8 cellular contexts compared by ENCODE assay signal in genomic region chr7:36473454-36474282, GRCh38.
DNase-seq lines count a peak whose midpoint lies in the region; ATAC-seq and TF ChIP-seq lines count a peak whose summit lies in the region.

No MANE protein-coding gene starts in this region.

- peaks cover 0 to 3% (median 0%) of the 10 kb centered on the region in 5 donors for H3K27me3 Mint-ChIP-seq in naive thymus-derived CD4-positive, alpha-beta T cell

- peak; percentile 86 for ATAC-seq in Panc1
- peak; percentile 24 for ATAC-seq in naive thymus-derived CD4-positive, alpha-beta T cell
- ATAC-seq in HG03469 (IDR thresholded peaks at IDR 0.05; ENCODE audit: unreplicated experiment), result no peak

- H3K36me3 ChIP-seq in HEK293 (ENCODE audit: control insufficient read depth in 2 of 2, insufficient read depth in 1 of 2, low read length in 2 of 2) (no peaks in the 10 kb centered on the region), Panc1 (ENCODE audit: control insufficient read depth, insufficient read depth, low read length) (no peaks in the 10 kb centered on the region), colonic mucosa (no peaks in the 10 kb centered on the region)
- no peaks in the 10 kb centered on the region for H3K36me3 ChIP-seq in naive thymus-derived CD4-positive, alpha-beta T cell (ENCODE audit: control insufficient read depth in 2 of 3, insufficient read depth in 3 of 3, low read length in 3 of 3)

- BruUV-seq in Panc1 (replicated peaks; lab: Mats Ljungman, UMichigan), result no TSS peak

- no peaks in the 10 kb centered on the region for H3K9me3 ChIP-seq in HEK293 (ENCODE audit: control insufficient read depth, insufficient read depth, low read depth, low read length)
- H3K9me3 ChIP-seq in Panc1 (ENCODE audit: control insufficient read depth, insufficient read depth, low read depth, low read length), result no peaks in the 10 kb centered on the region
- no peaks in the 10 kb centered on the region for H3K9me3 ChIP-seq in colonic mucosa
- H3K9me3 ChIP-seq in naive thymus-derived CD4-positive, alpha-beta T cell (ENCODE audit: control insufficient read depth in 2 of 3, low read length in 3 of 3), result no peaks in the 10 kb centered on the region

- H3K9ac ChIP-seq in colonic mucosa (ENCODE audit: low read depth in 2 of 2, low read length in 2 of 2), result no peak overlapping the region

- CTCF ChIA-PET in HEK293 (lab: Yijun Ruan, JAX), result interaction anchor here (0.6 to 3.2 kb wide), 11 partner anchors 14 to 1941 kb away, joined by 3 to 9 read pairs (median 5); no protein-coding TSS in a partner anchor
- CTCF ChIA-PET in Panc1 (lab: Charles Lee), result interaction anchor here (0.9 to 1.3 kb wide), 2 partner anchors 14 to 708 kb away, joined by 3 to 6 read pairs; no protein-coding TSS in a partner anchor
- CTCF ChIA-PET in naive thymus-derived CD4-positive, alpha-beta T cell (lab: Charles Lee), result interaction anchor here (1.0 to 2.0 kb wide), 2 partner anchors 706 to 725 kb away, joined by 3 to 8 read pairs; no protein-coding TSS in a partner anchor

- H3K4me3 ChIP-seq in HEK293 (ENCODE audit: low read depth, low read length) (no peak overlapping the region), Panc1 (ENCODE audit: low read depth in 2 of 2, low read length in 2 of 2) (no peak overlapping the region), colonic mucosa (no peak overlapping the region)
- no peak overlapping the region for H3K4me3 ChIP-seq in naive thymus-derived CD4-positive, alpha-beta T cell (ENCODE audit: low read length)

- intact Hi-C loops in Panc1 (cut with micrococcal nuclease; ENCODE audit: unreplicated experiment), result loop anchor here (1.0 to 5.0 kb wide), 2 partner anchors 709 to 728 kb away; no protein-coding TSS in a partner anchor
- intact Hi-C loops in colonic mucosa (cut with DNase I), result loop anchor here (5.0 kb wide), 1 partner anchor 724 kb away; no protein-coding TSS in a partner anchor
- intact Hi-C loops in naive thymus-derived CD4-positive, alpha-beta T cell (cut with micrococcal nuclease), result loop anchor here (1.0 kb wide), 1 partner anchor 709 kb away; no protein-coding TSS in a partner anchor

- no peak overlapping the region for H3K27ac ChIP-seq in HEK293 (ENCODE audit: extremely low read depth, low read depth, low read length)
- H3K27ac ChIP-seq in Panc1 (ENCODE audit: low read length), result no peak overlapping the region
- H3K27ac ChIP-seq in colonic mucosa, result no peak overlapping the region
- H3K27ac ChIP-seq in naive thymus-derived CD4-positive, alpha-beta T cell (ENCODE audit: low read depth, low read length), result no peak overlapping the region

- no peak overlapping the region for H3K27ac Mint-ChIP-seq in naive thymus-derived CD4-positive, alpha-beta T cell

- H3K4me1 ChIP-seq in HEK293 (ENCODE audit: control insufficient read depth, insufficient read depth, low read length), result no peaks in the 10 kb centered on the region
- no peaks in the 10 kb centered on the region for H3K4me1 ChIP-seq in Panc1 (ENCODE audit: control insufficient read depth, insufficient read depth, low read length)
- no peaks in the 10 kb centered on the region for H3K4me1 ChIP-seq in colonic mucosa
- H3K4me1 ChIP-seq in naive thymus-derived CD4-positive, alpha-beta T cell (ENCODE audit: control insufficient read depth in 2 of 2, insufficient read depth in 2 of 2, low read length in 2 of 2), result peaks cover 0 to 4% of the 10 kb centered on the region in 2 donors

- H3K4me1 Mint-ChIP-seq in naive thymus-derived CD4-positive, alpha-beta T cell, result peaks cover 0 to 17% (median 6%) of the 10 kb centered on the region in 7 donors

- H3K4me3 Mint-ChIP-seq in naive thymus-derived CD4-positive, alpha-beta T cell, result no peak overlapping the region

- DNase-seq in DMS153 (lab: John Stamatoyannopoulos, UW), result peak; percentile 42
- DNase-seq in Panc1 (ENCODE audit: low read depth, low spot score), result no peak
- DNase-seq in colonic mucosa, result peak; percentile 74
- DNase-seq in naive thymus-derived CD4-positive, alpha-beta T cell, result peak in 2 of 9 donors; percentile 21 to 30
- DNase-seq in DMS79 (lab: John Stamatoyannopoulos, UW), result no peak
- no peak for DNase-seq in ureter (ENCODE audit: low spot score)

- POLR2A ChIA-PET in HEK293 (lab: Yijun Ruan, JAX) (no interaction called here), Panc1 (lab: Charles Lee) (no interaction called here)
- POLR2A ChIA-PET in naive thymus-derived CD4-positive, alpha-beta T cell (lab: Charles Lee), result interaction anchor here (0.9 kb wide), 1 partner anchor 392 kb away, joined by 3 read pairs; no protein-coding TSS in a partner anchor

- peaks cover 0 to 4% (median 0%) of the 10 kb centered on the region in 5 donors for H3K36me3 Mint-ChIP-seq in naive thymus-derived CD4-positive, alpha-beta T cell

- 0 out of 2 replicates have a peak, but pooled peaks have one; percentile 16 for TF ChIP-seq CTCF in HEK293 (tag by site-specific recombination; IDR thresholded peaks at IDR 0.05)
- TF ChIP-seq CTCF in Panc1 (IDR thresholded peaks at IDR 0.05), result peak; percentile 88
- TF ChIP-seq CTCF in colonic mucosa (IDR thresholded peaks at IDR 0.05), result peak; percentile 43

- H3K27me3 ChIP-seq in Panc1 (ENCODE audit: control insufficient read depth, insufficient read depth, low read length) (no peaks in the 10 kb centered on the region), colonic mucosa (no peaks in the 10 kb centered on the region)
- no peaks in the 10 kb centered on the region for H3K27me3 ChIP-seq in naive thymus-derived CD4-positive, alpha-beta T cell (ENCODE audit: control insufficient read depth in 2 of 2, insufficient read depth in 2 of 2, low read length in 2 of 2)

- in situ Hi-C loops in Panc1 (cut with HindIII; ENCODE audit: low pct_unique_long_range_greater_than_20kb, low sequenced_read_pairs), result no loop called here

- peaks cover 0 to 4% (median 0%) of the 10 kb centered on the region in 11 donors for H3K9me3 Mint-ChIP-seq in naive thymus-derived CD4-positive, alpha-beta T cell

TF ChIP-seq in HEK293, 187 proteins besides CTCF, POLR2A, EP300 and RAD21:
- 0 out of 2 replicates have a peak, but pooled peaks have one; percentile 44 for TF ChIP-seq SCRT2 (tag by site-specific recombination; IDR thresholded peaks at IDR 0.05)
- TF ChIP-seq GLIS1 (tag by site-specific recombination; IDR thresholded peaks at IDR 0.05), result no peak
- TF ChIP-seq HOXD13 (CRISPR knock-in tag; IDR thresholded peaks at IDR 0.05; ENCODE audit: borderline replicate concordance), result no peak
- TF ChIP-seq MYNN (tag by site-specific recombination; IDR thresholded peaks at IDR 0.05; ENCODE audit: borderline replicate concordance), result no peak
- TF ChIP-seq ZNF654 (tag by site-specific recombination; IDR thresholded peaks at IDR 0.05; ENCODE audit: low read depth), result peak; percentile 63
- peak; percentile 12; the same call in 1 of the 2 replicates for TF ChIP-seq ZIC2 (tag by site-specific recombination; IDR thresholded peaks at IDR 0.05)
- TF ChIP-seq, protein P1, sequence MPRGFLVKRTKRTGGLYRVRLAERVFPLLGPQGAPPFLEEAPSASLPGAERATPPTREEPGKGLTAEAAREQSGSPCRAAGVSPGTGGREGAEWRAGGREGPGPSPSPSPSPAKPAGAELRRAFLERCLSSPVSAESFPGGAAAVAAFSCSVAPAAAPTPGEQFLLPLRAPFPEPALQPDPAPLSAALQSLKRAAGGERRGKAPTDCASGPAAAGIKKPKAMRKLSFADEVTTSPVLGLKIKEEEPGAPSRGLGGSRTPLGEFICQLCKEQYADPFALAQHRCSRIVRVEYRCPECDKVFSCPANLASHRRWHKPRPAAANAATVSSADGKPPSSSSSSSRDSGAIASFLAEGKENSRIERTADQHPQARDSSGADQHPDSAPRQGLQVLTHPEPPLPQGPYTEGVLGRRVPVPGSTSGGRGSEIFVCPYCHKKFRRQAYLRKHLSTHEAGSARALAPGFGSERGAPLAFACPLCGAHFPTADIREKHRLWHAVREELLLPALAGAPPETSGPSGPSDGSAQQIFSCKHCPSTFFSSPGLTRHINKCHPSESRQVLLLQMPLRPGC (tag by site-specific recombination; IDR thresholded peaks at IDR 0.05), result no peak

Comparison
In these comparisons a context has a peak if more than half of its experiments do, and no peak if none do; other contexts are left out.
1. DNase-seq: peak in DMS153 (single experiment) and colonic mucosa (single experiment); none in Panc1 (single experiment), DMS79 (single experiment) and ureter (single experiment).
2. CTCF ChIP-seq: peak in every context shown above with its lines; median percentile 88 in Panc1; 43 in colonic mucosa; 16 in HEK293.